Comparison of ENCODE assay signal across 14 cellular contexts in the genomic region with DNA sequence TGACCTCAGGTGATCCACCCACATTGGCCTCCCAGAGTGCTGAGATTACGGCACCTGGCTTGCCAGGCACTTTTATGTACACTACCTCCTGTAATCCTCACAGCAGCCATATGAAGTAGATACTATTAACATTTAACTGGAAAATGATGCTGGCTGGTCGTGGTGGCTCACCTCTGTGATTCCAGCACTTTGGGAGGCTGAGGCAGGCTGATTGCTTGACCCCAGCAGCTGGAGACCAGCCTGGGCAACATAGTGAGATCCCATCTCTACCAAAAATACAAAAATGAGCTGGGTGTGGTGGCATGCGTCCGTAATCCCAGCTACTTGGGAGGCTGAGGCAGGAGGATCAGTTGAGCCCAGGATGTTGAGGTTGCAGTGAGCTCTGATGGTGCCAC. TPM values are rescaled to one million over a fixed set of nuclear protein-coding genes. Genes with fewer than 3 reads are reported as not detected.
A peak's percentile ranks its signal among the peaks of the same experiment; 100 is the strongest.
DNase-seq lines count a peak whose midpoint lies in the region; TF ChIP-seq lines count a peak whose summit lies in the region.
"Had no signal": no experiment of that assay in that cellular context is flagged by ENCODE, and none has a peak within 500 bp of the region (broad histone marks: within the 10 kb centered on the region; RNA-seq: fewer than 3 reads in every experiment).

No MANE protein-coding gene starts in this region.

- no peak for TF ChIP-seq POLR2A in vagina (IDR thresholded peaks at IDR 0.05)

- TF ChIP-seq CTCF in RWPE1 (conservative IDR thresholded peaks at IDR 0.05; ENCODE audit: low read depth), result no peak
- no peak for TF ChIP-seq CTCF in colonic mucosa (IDR thresholded peaks at IDR 0.05)
- TF ChIP-seq CTCF in vagina (IDR thresholded peaks at IDR 0.05), result no peak

- no peak overlapping the region for H3K9ac ChIP-seq in colonic mucosa (ENCODE audit: low read depth in 2 of 2, low read length in 2 of 2)

- H3K36me3 ChIP-seq in colonic mucosa (no peaks in the 10 kb centered on the region), vagina (peaks cover 0 to 3% of the 10 kb centered on the region in 2 donors)

- H3K27me3 ChIP-seq in colonic mucosa, result no peaks in the 10 kb centered on the region
- H3K27me3 ChIP-seq in vagina, result no peaks in the 10 kb centered on the region

- intact Hi-C loops in colonic mucosa (cut with DNase I) (no loop called here), vagina (cut with DNase I) (no loop called here)

- H3K9me3 ChIP-seq in colonic mucosa (no peaks in the 10 kb centered on the region), vagina (no peaks in the 10 kb centered on the region)

- H3K4me3 ChIP-seq in colonic mucosa, result no peak overlapping the region
- H3K4me3 ChIP-seq in skin epidermis, result no peak overlapping the region
- H3K4me3 ChIP-seq in vagina, result no peak overlapping the region

- H3K27ac ChIP-seq in RWPE1 (peak overlapping the region; percentile 77), colonic mucosa (peak overlapping the region; percentile 15), skin epidermis (peak overlapping the region in 12 of 21 experiments; percentile 16 to 92 (median 46)), vagina (peak overlapping the region; percentile 99)

- DNase-seq in RWPE1 (ENCODE audit: low spot score), result no peak
- DNase-seq in colonic mucosa, result no peak
- DNase-seq in vagina (ENCODE audit: extremely low spot score in 2 of 2), result no peak
- DNase-seq in Ammon's horn (ENCODE audit: low spot score), result no peak
- no peak for DNase-seq in activated naive CD4-positive, alpha-beta T cell treated with Interleukin-2 at 50 U/mL for 16 hours
- DNase-seq in activated T-cell treated with anti-CD3 and anti-CD28 coated beads, Interleukin-2, amount 50 U/mL, for 1 hour, result no peak
- DNase-seq: CD8-positive, alpha-beta T cell; DMS79; Kasumi-1; NCI-H1417; NCI-H187 treated with DMSO at 0.1 percent for 48 hours; SHP77 treated with DMSO at 0.1 percent for 48 hours had no signal

- POLR2A ChIA-PET in RWPE1 (lab: Yijun Ruan, JAX; ENCODE audit: low non-redundant PET), result no interaction called here

- CTCF ChIA-PET in RWPE1 (lab: Yijun Ruan, JAX), result interaction anchor here (0.6 to 1.3 kb wide), 3 partner anchors 22 to 50 kb away, joined by 3 to 6 read pairs (median 3); a partner anchor contains a TSS

- H3K4me1 ChIP-seq in colonic mucosa, result peaks cover 12% of the 10 kb centered on the region
- peaks cover 40% of the 10 kb centered on the region for H3K4me1 ChIP-seq in vagina

RNA-seq across cellular contexts. Expression of a gene that starts 2.0 kb away (rescaled TPM):
- total RNA-seq in colonic mucosa (100 to 1,000 TPM; 208 to 298 TPM), vagina (104 TPM)

RNA-seq across cellular contexts. Expression of a gene that starts 11.6 kb away (rescaled TPM):
- 10 to 100 TPM; 40.4 to 95.2 TPM for total RNA-seq in colonic mucosa
- 6.9 TPM for total RNA-seq in vagina
- total RNA-seq: H4 had no signal

RNA-seq across cellular contexts. Expression of a gene that starts 29.0 kb away (rescaled TPM):
- 10 to 100 TPM; 15.5 to 39.2 TPM for total RNA-seq in colonic mucosa
- 116 TPM for total RNA-seq in vagina

RNA-seq across cellular contexts. Expression of a gene that starts 33.3 kb away (rescaled TPM):
- total RNA-seq in colonic mucosa, result 1 to 10 TPM in 1 of 2 donors, under 1 TPM in 1; 0.85 to 1.6 TPM
- 6.4 TPM for total RNA-seq in vagina
- total RNA-seq: H4 had no signal

RNA-seq across cellular contexts. Expression of a gene that starts 49.2 kb away (rescaled TPM):
- total RNA-seq in colonic mucosa (100 to 1,000 TPM; 111 to 156 TPM), vagina (60.4 TPM)

Comparison
In these comparisons a context has a peak if more than half of its experiments do, and no peak if none do; other contexts are left out.
1. H3K27ac ChIP-seq: peak in every context shown above with its lines; median percentile 99 in vagina; 77 in RWPE1; 46 in skin epidermis; 15 in colonic mucosa.